8 cellular contexts compared by ENCODE assay signal in the genomic region with DNA sequence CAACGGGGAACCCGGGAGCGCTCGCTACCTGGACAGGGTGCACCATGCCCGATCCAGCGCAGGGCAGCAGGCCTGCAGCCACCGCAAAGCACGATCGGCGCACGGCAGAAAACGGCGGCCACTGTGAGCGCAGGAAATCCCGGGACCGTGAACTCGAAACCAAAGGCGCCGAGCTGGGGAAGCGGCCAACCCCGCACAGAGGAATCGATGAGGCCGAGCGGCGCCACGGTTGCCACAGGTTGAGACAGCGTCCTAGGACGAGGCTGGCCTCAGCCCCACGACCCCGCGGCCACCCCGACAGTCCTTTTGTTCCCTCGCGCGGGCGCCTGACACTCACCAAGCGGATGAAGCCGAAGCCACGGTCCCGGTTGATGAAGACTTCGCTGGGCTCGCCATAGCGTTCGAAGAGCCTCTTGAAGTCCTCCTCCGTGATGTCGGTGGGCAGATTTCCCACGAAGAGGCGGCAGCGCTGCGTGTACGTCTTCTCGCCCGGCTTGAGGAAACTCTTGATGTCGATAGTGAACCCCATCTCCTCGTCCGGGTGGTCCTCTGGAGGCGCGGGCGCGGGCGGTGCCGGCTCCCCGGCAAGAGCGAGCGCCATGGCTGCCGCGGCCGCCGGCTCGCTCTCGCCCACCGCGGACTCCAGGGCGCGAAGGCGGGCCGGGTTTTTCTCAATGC. TPM values are rescaled to one million over a fixed set of nuclear protein-coding genes. Genes with fewer than 3 reads are reported as not detected.
DNase-seq lines count a peak whose midpoint lies in the region; ATAC-seq and TF ChIP-seq lines count a peak whose summit lies in the region.

No MANE protein-coding gene starts in this region.

- peaks cover 19% of the 10 kb centered on the region for H3K36me3 Mint-ChIP-seq in activated CD4-positive, alpha-beta T cell treated with anti-CD3 and anti-CD28 coated beads for 36 hours (ENCODE audit: low read depth)
- peaks cover 2% of the 10 kb centered on the region for H3K36me3 Mint-ChIP-seq in chondrocyte (ENCODE audit: low read depth)

- CTCF ChIA-PET in activated CD4-positive, alpha-beta T cell treated with anti-CD3 and anti-CD28 coated beads for 36 hours (lab: Charles Lee) = interaction anchor here (0.6 to 1.4 kb wide), 4 partner anchors 8 to 83 kb away, joined by 3 read pairs; no protein-coding TSS in a partner anchor

- H3K27ac Mint-ChIP-seq in activated CD4-positive, alpha-beta T cell treated with anti-CD3 and anti-CD28 coated beads for 36 hours = peak overlapping the region; percentile 98
- peak overlapping the region; percentile 99 for H3K27ac Mint-ChIP-seq in chondrocyte (ENCODE audit: unreplicated experiment)

- DNase-seq in EH (ENCODE audit: low read depth) = peak; percentile 65
- peak; percentile 11 for DNase-seq in LoVo (ENCODE audit: low spot score)
- peak; percentile 75 for DNase-seq in activated CD4-positive, alpha-beta T cell treated with anti-CD3 and anti-CD28 coated beads for 36 hours
- DNase-seq in chondrocyte (ENCODE audit: low spot score) = peak; percentile 92
- DNase-seq in left colon = peak; percentile 35 to 74
- DNase-seq in stimulated activated CD4-positive, alpha-beta T cell treated with anti-CD3 and anti-CD28 coated beads, Interleukin-1b, Interleukin-23, amount 100 ng/mL, for 4 hours (ENCODE audit: low read depth in 2 of 2) = peak; percentile 32 to 50
- DNase-seq in KG1 (lab: John Stamatoyannopoulos, UW) = no peak

- H3K27me3 Mint-ChIP-seq in activated CD4-positive, alpha-beta T cell treated with anti-CD3 and anti-CD28 coated beads for 36 hours = no peaks in the 10 kb centered on the region
- H3K27me3 Mint-ChIP-seq in chondrocyte (ENCODE audit: low read depth) = no peaks in the 10 kb centered on the region

- POLR2A ChIA-PET in activated CD4-positive, alpha-beta T cell treated with anti-CD3 and anti-CD28 coated beads for 36 hours (lab: Charles Lee) = interaction anchor here (1.4 kb wide), 1 partner anchor 82 kb away, joined by 5 read pairs; a partner anchor contains a TSS

- H3K4me1 Mint-ChIP-seq in activated CD4-positive, alpha-beta T cell treated with anti-CD3 and anti-CD28 coated beads for 36 hours = peaks cover 5% of the 10 kb centered on the region
- H3K4me1 Mint-ChIP-seq in chondrocyte (ENCODE audit: low read depth) = peaks cover 9% of the 10 kb centered on the region

- H3K4me3 Mint-ChIP-seq in activated CD4-positive, alpha-beta T cell treated with anti-CD3 and anti-CD28 coated beads for 36 hours = peak overlapping the region; percentile 94
- peak overlapping the region; percentile 97 for H3K4me3 Mint-ChIP-seq in chondrocyte (ENCODE audit: unreplicated experiment)

- intact Hi-C loops in activated CD4-positive, alpha-beta T cell treated with anti-CD3 and anti-CD28 coated beads for 36 hours (cut with DNase I, micrococcal nuclease) = loop anchor here (1.0 to 5.0 kb wide), 7 partner anchors 81 to 195 kb away; a partner anchor contains a TSS
- intact Hi-C loops in left colon (cut with DNase I, micrococcal nuclease) = loop anchor here in 1 of 2 donors (5.0 kb wide), 1 partner anchor 80 kb away; a partner anchor contains a TSS

- no peaks in the 10 kb centered on the region for H3K9me3 Mint-ChIP-seq in activated CD4-positive, alpha-beta T cell treated with anti-CD3 and anti-CD28 coated beads for 36 hours (ENCODE audit: low read depth)
- H3K9me3 Mint-ChIP-seq in chondrocyte (ENCODE audit: low read depth) = no peaks in the 10 kb centered on the region

- no peak for TF ChIP-seq CTCF in chondrocyte (IDR thresholded peaks at IDR 0.05)

- ATAC-seq in GM21737 (IDR thresholded peaks at IDR 0.05; ENCODE audit: unreplicated experiment) (peak; percentile 38), left colon (peak; percentile 77)
- ATAC-seq in activated CD4-positive, alpha-beta T cell treated with anti-CD3 and anti-CD28 coated beads for 36 hours = peak; percentile 45

RNA-seq across cellular contexts. Expression of a gene that starts 0.6 kb away (rescaled TPM):
- 10 to 100 TPM; 60.2 to 64.0 TPM for total RNA-seq in activated CD4-positive, alpha-beta T cell treated with anti-CD3 and anti-CD28 coated beads for 36 hours
- total RNA-seq in chondrocyte (32.6 to 45.7 TPM (median 35.1 TPM) in 3 replicates), left colon (10 to 100 TPM; 43.0 to 48.6 TPM)
